In genomic region chrX:74890676-74891430, GRCh38 we compare ENCODE assay signal across 11 cellular contexts. TPM values are rescaled to one million over a fixed set of nuclear protein-coding genes. Genes with fewer than 3 reads are reported as not detected.
A peak's percentile ranks its signal among the peaks of the same experiment; 100 is the strongest.
DNase-seq lines count a peak whose midpoint lies in the region; ATAC-seq and TF ChIP-seq lines count a peak whose summit lies in the region.
"Had no signal": no experiment of that assay in that cellular context is flagged by ENCODE, and none has a peak within 500 bp of the region (broad histone marks: within the 10 kb centered on the region; RNA-seq: fewer than 3 reads in every experiment).

No MANE protein-coding gene starts in this region.

- ATAC-seq in GM18909 (IDR thresholded peaks at IDR 0.05; ENCODE audit: poor library complexity, unreplicated experiment), result peak; percentile 98
- peak; percentile 90 for ATAC-seq in GM21825 (IDR thresholded peaks at IDR 0.05; ENCODE audit: unreplicated experiment)
- peak; percentile 95 for ATAC-seq in HG03342 (IDR thresholded peaks at IDR 0.05; ENCODE audit: unreplicated experiment)
- ATAC-seq: lower lobe of right lung had no signal

- TF ChIP-seq CTCF in GM06990 (IDR thresholded peaks at IDR 0.05; ENCODE audit: insufficient read depth, low read length, poor library complexity, severe bottlenecking) (no peak), left ventricle myocardium inferior (IDR thresholded peaks at IDR 0.05; ENCODE audit: borderline replicate concordance) (no peak), Peyer's patch (IDR thresholded peaks at IDR 0.05) (no peak)

- TF ChIP-seq POLR2A in Peyer's patch (IDR thresholded peaks at IDR 0.05), result no peak

- no peak overlapping the region for H3K27ac ChIP-seq in left ventricle myocardium inferior (replicated peaks)
- H3K27ac ChIP-seq in Peyer's patch, result no peak overlapping the region
- H3K27ac ChIP-seq: lower lobe of right lung had no signal

- H3K4me3 ChIP-seq in GM06990 (replicated peaks; ENCODE audit: low read depth, low read length), result no peak overlapping the region
- no peak overlapping the region for H3K4me3 ChIP-seq in left ventricle myocardium inferior
- H3K4me3 ChIP-seq in Peyer's patch, result no peak overlapping the region
- H3K4me3 ChIP-seq: lower lobe of right lung had no signal

- no peaks in the 10 kb centered on the region for H3K27me3 ChIP-seq in GM06990 (replicated peaks; ENCODE audit: control insufficient read depth, insufficient read depth, low read length)
- H3K27me3 ChIP-seq in left ventricle myocardium inferior (ENCODE audit: low read depth), result no peaks in the 10 kb centered on the region
- no peaks in the 10 kb centered on the region for H3K27me3 ChIP-seq in Peyer's patch

- H3K36me3 ChIP-seq in GM06990 (ENCODE audit: control insufficient read depth, insufficient read depth, low read length) (no peaks in the 10 kb centered on the region), left ventricle myocardium inferior (no peaks in the 10 kb centered on the region), Peyer's patch (no peaks in the 10 kb centered on the region)
- H3K36me3 ChIP-seq: lower lobe of right lung had no signal

- H3K9me3 ChIP-seq in left ventricle myocardium inferior (replicated peaks), result no peaks in the 10 kb centered on the region
- no peaks in the 10 kb centered on the region for H3K9me3 ChIP-seq in Peyer's patch
- H3K9me3 ChIP-seq: lower lobe of right lung had no signal

- no peaks in the 10 kb centered on the region for H3K4me1 ChIP-seq in left ventricle myocardium inferior
- no peaks in the 10 kb centered on the region for H3K4me1 ChIP-seq in Peyer's patch
- H3K4me1 ChIP-seq: lower lobe of right lung had no signal

- DNase-seq in GM06990 (ENCODE audit: extremely low read depth, insufficient read length) (peak; percentile 44), left ventricle myocardium inferior (no peak), Peyer's patch (no peak)
- DNase-seq in stimulated activated CD4-positive, alpha-beta T cell treated with anti-CD3 and anti-CD28 coated beads, Interleukin-15, amount 100 ng/mL, for 24 hours, result no peak
- no peak for DNase-seq in activated CD8-positive, alpha-beta memory T cell treated with anti-CD3 and anti-CD28 coated beads, Interleukin-2, amount 50 U/mL, for 4 hours
- DNase-seq: activated B cell treated with CpG ODN at 0.5 μM for 24 hours, lower lobe of right lung had no signal

- intact Hi-C loops in left ventricle myocardium inferior (cut with micrococcal nuclease), result no loop called here

RNA-seq across cellular contexts. Expression of gene NEXMIF, which starts 34.4 kb away (rescaled TPM):
- total RNA-seq in left ventricle myocardium inferior (0.19 TPM), Peyer's patch (under 1 TPM in 3 of 4 donors, not detected in 1; 0.38 to 0.83 (median 0.40) TPM)
- total RNA-seq: glomerular endothelial cell had no signal
